8 cellular contexts compared by ENCODE assay signal in genomic region chr11:65500262-65501004, GRCh38. TPM values are rescaled to one million over a fixed set of nuclear protein-coding genes. Genes with fewer than 3 reads are reported as not detected.
DNase-seq lines count a peak whose midpoint lies in the region; ATAC-seq, FAIRE-seq and TF ChIP-seq lines count a peak whose summit lies in the region.

No MANE protein-coding gene starts in this region.

- DNase-seq in A549 (ENCODE audit: low read depth in 1 of 2, low spot score in 1 of 2) (peak in 1 of 2 experiments; percentile 69), H54 (ENCODE audit: insufficient read length, low spot score) (no peak), RWPE1 (ENCODE audit: low spot score) (no peak), H1 (ENCODE audit: low read depth in 1 of 2, low spot score in 2 of 2) (no peak), CD14-positive monocyte (ENCODE audit: low spot score) (no peak)

- H4K91ac ChIP-seq in H1 (replicated peaks; ENCODE audit: insufficient read length, low read length), result no peak overlapping the region

- H4K20me1 ChIP-seq in H1 (replicated peaks in 1 of 2; ENCODE audit: control insufficient read depth in 1 of 2, insufficient read depth in 2 of 2, low read length in 2 of 2), result peaks cover 38 to 48% of the 10 kb centered on the region in 2 experiments

- H3K27ac ChIP-seq in A549 (peak overlapping the region; percentile 98 to 100), RWPE1 (peak overlapping the region; percentile 98), H1 (ENCODE audit: low read depth, low read length) (peak overlapping the region; percentile 55), muscle layer of duodenum (ENCODE audit: low read length) (peak overlapping the region; percentile 100)

- H3K18ac ChIP-seq in H1 (ENCODE audit: extremely low read depth, low read length), result no peak overlapping the region; the same call in 1 of the 2 replicates

- intact Hi-C loops in CD14-positive monocyte (cut with micrococcal nuclease), result no loop called here

- no peak overlapping the region for H2BK120ac ChIP-seq in H1 (replicated peaks; ENCODE audit: low read depth, low read length)

- CTCF ChIA-PET in A549 (lab: Yijun Ruan, JAX) (interaction anchor here (0.8 to 30.0 kb wide), 6 partner anchors 9 to 118 kb away, joined by 3 to 947 read pairs (median 16); partner anchors contain the start of gene SLC25A45), RWPE1 (lab: Yijun Ruan, JAX) (interaction anchor here (0.5 to 1.8 kb wide), 4 partner anchors 11 to 392 kb away, joined by 3 to 4 read pairs (median 4); no protein-coding TSS in a partner anchor), H1 (lab: Charles Lee; ENCODE audit: partially characterized antibody) (interaction anchor here (1.0 to 29.0 kb wide), 8 partner anchors 7 to 184 kb away, joined by 3 to 809 read pairs (median 12); partner anchors contain the start of gene ZNRD2)

- TF ChIP-seq RAD21 in A549 (conservative IDR thresholded peaks at IDR 0.05 in 1 of 2, IDR thresholded peaks at IDR 0.05 in 1 of 2) (no peak), H1 (IDR thresholded peaks at IDR 0.05 in 1 of 2, conservative IDR thresholded peaks at IDR 0.05 in 1 of 2; ENCODE audit: low read depth in 2 of 2, low read length in 2 of 2) (no peak)

- TF ChIP-seq CTCF in A549 (IDR thresholded peaks at IDR 0.05), result no peak
- TF ChIP-seq CTCF in RWPE1 (conservative IDR thresholded peaks at IDR 0.05; ENCODE audit: low read depth), result no peak
- TF ChIP-seq CTCF in H1 (IDR thresholded peaks at IDR 0.05; ENCODE audit: control extremely low read depth in 1 of 3, insufficient read depth in 1 of 3, low read depth in 1 of 3, low read length in 3 of 3), result no peak
- TF ChIP-seq CTCF in CD14-positive monocyte (IDR thresholded peaks at IDR 0.05), result no peak

- peak overlapping the region; percentile 90 for H3K4me3 ChIP-seq in A549
- peak overlapping the region; percentile 93 to 100 (median 98) for H3K4me3 ChIP-seq in H1 (ENCODE audit: extremely low read depth in 1 of 4, insufficient read depth in 2 of 4, low read depth in 3 of 4, low read length in 4 of 4)
- H3K4me3 ChIP-seq in muscle layer of duodenum (ENCODE audit: low read depth in 1 of 2, low read length in 2 of 2), result peak overlapping the region; percentile 91 to 96

- H3K4me2 ChIP-seq in A549, result peak overlapping the region; percentile 84
- H3K4me2 ChIP-seq in H1 (ENCODE audit: insufficient read depth in 1 of 2, low read depth in 2 of 2, low read length in 2 of 2), result peak overlapping the region; percentile 75 to 90

- no peak for FAIRE-seq in A549 (lab: Jason Lieb, UNC)
- FAIRE-seq in H54 (lab: Jason Lieb, UNC), result no peak
- FAIRE-seq in H1 (lab: Jason Lieb, UNC), result no peak

- H2BK5ac ChIP-seq in H1 (ENCODE audit: low read depth, low read length), result no peak overlapping the region; the same call in 1 of the 2 replicates

- H2AFZ ChIP-seq in H1 (ENCODE audit: low read length), result no peak overlapping the region

- no peak overlapping the region for H4K5ac ChIP-seq in H1 (ENCODE audit: insufficient read length, low read depth, low read length)

- H3K9ac ChIP-seq in H1 (replicated peaks in 1 of 4; ENCODE audit: extremely low read depth in 1 of 4, low read depth in 3 of 4, low read length in 3 of 4), result peak overlapping the region; percentile 95 to 99 (median 96)

- no peak overlapping the region for H3K27ac Mint-ChIP-seq in CD14-positive monocyte

- no peaks in the 10 kb centered on the region for H3K79me1 ChIP-seq in H1 (ENCODE audit: low read depth, low read length)

- POLR2A ChIA-PET in A549 (lab: Yijun Ruan, JAX), result interaction anchor here (0.7 to 26.7 kb wide), 14 partner anchors 8 to 117 kb away, joined by 3 to 1006 read pairs (median 6); partner anchors contain the start of genes FAM89B, NEAT1, PCNX3 and SCYL1
- POLR2A ChIA-PET in RWPE1 (lab: Yijun Ruan, JAX; ENCODE audit: low non-redundant PET), result interaction anchor here (0.7 to 4.8 kb wide), 10 partner anchors 7 to 124 kb away, joined by 3 to 34 read pairs (median 4); no protein-coding TSS in a partner anchor
- POLR2A ChIA-PET in H1 (lab: Charles Lee; ENCODE audit: partially characterized antibody), result interaction anchor here (0.7 to 29.8 kb wide), 36 partner anchors 5 to 356 kb away, joined by 3 to 1569 read pairs (median 6); partner anchors contain the start of genes DPF2, FAM89B, FRMD8 and KCNK7

- H3K4me1 Mint-ChIP-seq in CD14-positive monocyte, result peaks cover 30% of the 10 kb centered on the region

- H3K79me2 ChIP-seq in H1 (ENCODE audit: control insufficient read depth in 1 of 2, insufficient read depth in 2 of 2, low read length in 2 of 2), result peaks cover 51 to 84% of the 10 kb centered on the region in 2 experiments

- ATAC-seq in A549 (no peak), HG02759 (IDR thresholded peaks at IDR 0.05; ENCODE audit: unreplicated experiment) (no peak), HG03045 (IDR thresholded peaks at IDR 0.05; ENCODE audit: unreplicated experiment) (no peak)

- H3K23me2 ChIP-seq in H1 (ENCODE audit: low read depth, low read length), result peaks cover 15% of the 10 kb centered on the region

- no peak overlapping the region for H3K56ac ChIP-seq in H1 (replicated peaks; ENCODE audit: insufficient read length, low read depth, low read length)

- no peak overlapping the region for H2BK12ac ChIP-seq in H1 (ENCODE audit: low read depth, low read length)

- H2AK5ac ChIP-seq in H1 (ENCODE audit: low read depth, low read length), result no peak overlapping the region

- TF ChIP-seq POLR2A in A549 (IDR thresholded peaks at IDR 0.05; ENCODE audit: low read length) (peak; percentile 82), H54 (IDR thresholded peaks at IDR 0.05; ENCODE audit: low read depth, low read length) (peak; percentile 89), H1 (IDR thresholded peaks at IDR 0.05; ENCODE audit: control extremely low read depth in 1 of 2, low read depth in 2 of 2, low read length in 2 of 2) (peak in 1 of 2 experiments; percentile 99; a peak in 2 of 3 replicates)

- TF ChIP-seq EP300 in A549 (IDR thresholded peaks at IDR 0.05), result no peak
- no peak for TF ChIP-seq EP300 in H1 (IDR thresholded peaks at IDR 0.05; ENCODE audit: borderline replicate concordance in 1 of 2, low read depth in 2 of 2, low read length in 2 of 2)

- H2BK15ac ChIP-seq in H1 (ENCODE audit: low read length), result no peak overlapping the region

- peaks cover 34 to 56% (median 43%) of the 10 kb centered on the region in 4 experiments for H3K36me3 ChIP-seq in H1 (ENCODE audit: control insufficient read depth in 2 of 4, insufficient read depth in 4 of 4, low read length in 3 of 4)
- peaks cover 51 to 67% of the 10 kb centered on the region in 2 donors for H3K36me3 ChIP-seq in muscle layer of duodenum (ENCODE audit: control insufficient read depth in 1 of 2, insufficient read depth in 2 of 2, low read length in 2 of 2)

- no peak overlapping the region for H3K23ac ChIP-seq in H1 (ENCODE audit: insufficient read length)

- H3K4ac ChIP-seq in H1 (replicated peaks; ENCODE audit: insufficient read length, low read depth, low read length), result no peak overlapping the region

- H2BK20ac ChIP-seq in H1 (ENCODE audit: low read length), result no peak overlapping the region

- WGBS in A549 (ENCODE audit: missing lambda C conversion rate), result under 1% methylated on average over 20 of the region's 20 CpGs
- 1% methylated on average over 20 of the region's 20 CpGs; no CpG with 5 or more reads in 1 of the 2 experiments for WGBS in H1 (ENCODE audit: extremely low coverage in 1 of 2, insufficient coverage in 1 of 2, insufficient read length in 1 of 2, insufficient replicate concordance in 2 of 2, low coverage in 1 of 2, low lambda C conversion rate in 2 of 2, missing lambda C conversion rate in 1 of 2), 2 experiments

- peaks cover 17 to 21% of the 10 kb centered on the region in 2 donors for H3K36me3 Mint-ChIP-seq in CD14-positive monocyte

- H3K27me3 Mint-ChIP-seq in CD14-positive monocyte (ENCODE audit: low read depth in 3 of 3), result peaks cover 0 to 2% (median 0%) of the 10 kb centered on the region in 3 donors

- H3K4me1 ChIP-seq in A549 (peaks cover 25% of the 10 kb centered on the region), H1 (replicated peaks in 1 of 4; ENCODE audit: control insufficient read depth in 3 of 4, insufficient read depth in 4 of 4, low read length in 3 of 4) (peaks cover 7 to 14% (median 10%) of the 10 kb centered on the region in 4 experiments; a peak in 6 of 7 replicates), muscle layer of duodenum (ENCODE audit: control insufficient read depth in 1 of 2, insufficient read depth in 2 of 2, low read length in 2 of 2) (peaks cover 9 to 12% of the 10 kb centered on the region in 2 donors)

- no peaks in the 10 kb centered on the region for H3K9me3 ChIP-seq in A549
- H3K9me3 ChIP-seq in H1 (ENCODE audit: insufficient read depth in 2 of 2, low read depth in 1 of 2, low read length in 1 of 2), result no peaks in the 10 kb centered on the region
- H3K9me3 ChIP-seq in muscle layer of duodenum (ENCODE audit: control insufficient read depth in 1 of 2, low read length in 2 of 2), result no peaks in the 10 kb centered on the region

- H3K4me3 Mint-ChIP-seq in CD14-positive monocyte, result no peak overlapping the region

- H3K14ac ChIP-seq in H1 (ENCODE audit: insufficient read length), result no peak overlapping the region

- H3K27me3 ChIP-seq in H1 (replicated peaks in 1 of 4; ENCODE audit: control insufficient read depth in 3 of 4, extremely low read depth in 1 of 4, insufficient read depth in 3 of 4, low read length in 3 of 4), result no peaks in the 10 kb centered on the region
- no peaks in the 10 kb centered on the region for H3K27me3 ChIP-seq in muscle layer of duodenum (ENCODE audit: low read depth, low read length)

- H4K8ac ChIP-seq in H1 (ENCODE audit: extremely low read depth, insufficient read depth, low read length), result no peak overlapping the region

- H3K9me3 Mint-ChIP-seq in CD14-positive monocyte, result peaks cover 0 to 10% (median 0%) of the 10 kb centered on the region in 7 donors

RNA-seq across cellular contexts. Expression of gene MALAT1, which starts 1.6 kb away (rescaled TPM):
- polyA plus RNA-seq in A549 (2011; rRNA removed), result 1,041 and 1,340 TPM in 2 replicates
- polyA plus RNA-seq in A549 (2012; cell fraction: cytosol; rRNA removed), result 24.8 and 29.0 TPM in 2 replicates
- polyA plus RNA-seq in A549 (2012; cell fraction: nucleus; rRNA removed), result 215 and 608 TPM in 2 replicates
- 167 to 203 TPM (median 188 TPM) in 3 replicates for polyA plus RNA-seq in A549 (2017; fragmentation: RNase III; extraction: RNeasy Plus Mini Kit Qiagen cat#74134 plus additional on column Dnase treatment)
- 10,326 and 11,734 TPM in 2 replicates for polyA minus RNA-seq in A549 (2011; rRNA and poly(A)+ RNA removed)
- total RNA-seq in H1 (2021; fragmentation: NEBNext Ultra II Directional; extraction: Animal tissue kit (Norgen Biotek cat#: 25700)), result 911 and 984 TPM in 2 replicates
- polyA plus RNA-seq in H1 (2011; rRNA removed), result 115 and 138 TPM in 2 replicates
- polyA plus RNA-seq in H1 (2011; cell fraction: cytosol; rRNA removed), result 212 TPM
- 619 TPM for polyA plus RNA-seq in H1 (2011; cell fraction: nucleus; rRNA removed)
- polyA plus RNA-seq in H1 (2012, experiment 1 of 2), result 175 to 282 TPM (median 222 TPM) in 4 replicates
- 15.8 TPM for polyA plus RNA-seq in H1 (2012, experiment 2 of 2)
- polyA plus RNA-seq in H1 (2013, experiment 1 of 2), result 300 TPM
- 230 TPM for polyA plus RNA-seq in H1 (2013, experiment 2 of 2)
- polyA minus RNA-seq in H1 (2011; rRNA and poly(A)+ RNA removed), result 1,379 and 1,792 TPM in 2 replicates
- 1,548 TPM for polyA minus RNA-seq in H1 (2011; cell fraction: cytosol; rRNA and poly(A)+ RNA removed)
- 4,417 TPM for polyA minus RNA-seq in H1 (2011; cell fraction: nucleus; rRNA and poly(A)+ RNA removed)
- 100 to 1,000 TPM; 263 to 554 TPM for polyA plus RNA-seq in CD14-positive monocyte

RNA-seq across cellular contexts. Expression of gene SCYL1, which starts 24.4 kb away (rescaled TPM):
- 30.8 and 33.6 TPM in 2 replicates for polyA plus RNA-seq in A549 (2011; rRNA removed)
- polyA plus RNA-seq in A549 (2012; cell fraction: cytosol; rRNA removed), result 88.0 and 105 TPM in 2 replicates
- 125 and 152 TPM in 2 replicates for polyA plus RNA-seq in A549 (2012; cell fraction: nucleus; rRNA removed)
- polyA plus RNA-seq in A549 (2017; fragmentation: RNase III; extraction: RNeasy Plus Mini Kit Qiagen cat#74134 plus additional on column Dnase treatment), result 41.8 to 46.8 TPM (median 45.9 TPM) in 3 replicates
- polyA minus RNA-seq in A549 (2011; rRNA and poly(A)+ RNA removed), result 39.1 and 43.6 TPM in 2 replicates
- 59.4 and 59.8 TPM in 2 replicates for total RNA-seq in H1 (2021; fragmentation: NEBNext Ultra II Directional; extraction: Animal tissue kit (Norgen Biotek cat#: 25700))
- polyA plus RNA-seq in H1 (2011; rRNA removed), result 77.7 and 111 TPM in 2 replicates
- 81.5 TPM for polyA plus RNA-seq in H1 (2011; cell fraction: cytosol; rRNA removed)
- polyA plus RNA-seq in H1 (2011; cell fraction: nucleus; rRNA removed), result 125 TPM
- 25.2 to 54.4 TPM (median 48.4 TPM) in 4 replicates for polyA plus RNA-seq in H1 (2012, experiment 1 of 2)
- polyA plus RNA-seq in H1 (2012, experiment 2 of 2), result 47.9 TPM
- 44.5 TPM for polyA plus RNA-seq in H1 (2013, experiment 1 of 2)
- 50.1 TPM for polyA plus RNA-seq in H1 (2013, experiment 2 of 2)
- 40.4 and 48.7 TPM in 2 replicates for polyA minus RNA-seq in H1 (2011; rRNA and poly(A)+ RNA removed)
- polyA minus RNA-seq in H1 (2011; cell fraction: cytosol; rRNA and poly(A)+ RNA removed), result 40.9 TPM
- polyA minus RNA-seq in H1 (2011; cell fraction: nucleus; rRNA and poly(A)+ RNA removed), result 32.2 TPM
- polyA plus RNA-seq in CD14-positive monocyte, result 10 to 100 TPM; 18.6 to 29.7 TPM

RNA-seq across cellular contexts. Expression of gene LTBP3, which starts 57.7 kb away (rescaled TPM):
- polyA plus RNA-seq in A549 (2011; rRNA removed) (28.6 and 39.9 TPM in 2 replicates), A549 (2017; fragmentation: RNase III; extraction: RNeasy Plus Mini Kit Qiagen cat#74134 plus additional on column Dnase treatment) (107 to 134 TPM (median 123 TPM) in 3 replicates), H1 (2011; rRNA removed) (17.8 and 25.2 TPM in 2 replicates), CD14-positive monocyte (1 to 10 TPM; 3.4 to 4.6 TPM)
- 130 and 136 TPM in 2 replicates for polyA plus RNA-seq in A549 (2012; cell fraction: cytosol; rRNA removed)
- 715 and 951 TPM in 2 replicates for polyA plus RNA-seq in A549 (2012; cell fraction: nucleus; rRNA removed)
- 25.4 and 44.5 TPM in 2 replicates for polyA minus RNA-seq in A549 (2011; rRNA and poly(A)+ RNA removed)
- total RNA-seq in H1 (2021; fragmentation: NEBNext Ultra II Directional; extraction: Animal tissue kit (Norgen Biotek cat#: 25700)), result 12.8 and 15.3 TPM in 2 replicates
- polyA plus RNA-seq in H1 (2011; cell fraction: cytosol; rRNA removed), result 16.0 TPM
- 71.4 TPM for polyA plus RNA-seq in H1 (2011; cell fraction: nucleus; rRNA removed)
- polyA plus RNA-seq in H1 (2012, experiment 1 of 2), result 7.7 to 16.8 TPM (median 14.8 TPM) in 4 replicates
- 7.9 TPM for polyA plus RNA-seq in H1 (2012, experiment 2 of 2)
- 19.0 TPM for polyA plus RNA-seq in H1 (2013, experiment 1 of 2)
- 16.9 TPM for polyA plus RNA-seq in H1 (2013, experiment 2 of 2)
- 2.7 and 4.8 TPM in 2 replicates for polyA minus RNA-seq in H1 (2011; rRNA and poly(A)+ RNA removed)
- 10.1 TPM for polyA minus RNA-seq in H1 (2011; cell fraction: cytosol; rRNA and poly(A)+ RNA removed)
- polyA minus RNA-seq in H1 (2011; cell fraction: nucleus; rRNA and poly(A)+ RNA removed), result 15.4 TPM

Comparison
In these comparisons a context has a peak if more than half of its experiments do, and no peak if none do; other contexts are left out.
1. Of the 18 proteins assayed by ChIP-seq in both H1 and A549: peak only in H1: none; only in A549: JUN and USF2; in both: none; in neither: 14; mixed calls (peak in some experiments, not most) for 2.